In the genomic region with DNA sequence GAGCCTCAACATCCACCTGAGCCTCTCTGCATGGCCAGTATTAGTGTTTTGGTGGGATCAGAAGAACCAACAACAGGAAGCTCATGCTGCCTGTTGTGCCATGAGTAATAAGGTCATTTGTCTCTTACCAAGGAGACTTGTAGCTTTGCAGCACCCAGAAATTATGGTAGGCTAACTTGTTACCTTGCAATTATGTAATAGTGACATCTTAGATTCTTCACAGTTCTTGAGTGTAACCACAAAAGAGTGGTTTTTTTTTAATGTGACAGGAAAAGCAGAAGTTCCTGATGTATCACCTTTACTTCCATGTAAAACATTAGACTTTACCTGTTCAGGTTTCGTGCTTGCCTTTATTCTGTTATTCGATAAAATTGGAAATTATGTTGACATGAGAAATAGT, we compare ENCODE assay signal across 27 cellular contexts.
"Had no signal": no experiment of that assay in that cellular context is flagged by ENCODE, and none has a peak within 500 bp of the region (broad histone marks: within the 10 kb centered on the region; RNA-seq: fewer than 3 reads in every experiment).

No MANE protein-coding gene starts in this region.

- H3K9me3 Mint-ChIP-seq: activated CD4-positive, alpha-beta T cell treated with anti-CD3 and anti-CD28 coated beads, Interleukin-2, amount 10 ng/mL, durations not matched to agents 24 days and 14 days; activated CD8-positive, alpha-beta T cell treated with anti-CD3 and anti-CD28 coated beads for 36 hours; activated naive CD8-positive, alpha-beta T cell treated with anti-CD3 and anti-CD28 coated beads for 36 hours had no signal

- H3K4me1 Mint-ChIP-seq: activated CD4-positive, alpha-beta T cell treated with anti-CD3 and anti-CD28 coated beads, Interleukin-2, amount 10 ng/mL, durations not matched to agents 24 days and 14 days; activated T-helper 17 cell treated with anti-CD3 and anti-CD28 coated beads, Interleukin-2, amount 50 U/mL, for 72 hours had no signal

- DNase-seq: activated CD4-positive, alpha-beta T cell treated with anti-CD3 and anti-CD28 coated beads, Interleukin-2, amount 10 ng/mL, durations not matched to agents 24 days and 14 days; activated CD4-positive, alpha-beta T cell treated with anti-CD3 and anti-CD28 coated beads, Interleukin-2, amount 50 U/mL, for 4 hours; activated CD8-positive, alpha-beta T cell treated with anti-CD3 and anti-CD28 coated beads for 36 hours; activated effector memory CD4-positive, alpha-beta T cell treated with anti-CD3 and anti-CD28 coated beads, Interleukin-2, amount 50 U/mL, for 16 hours; activated naive CD4-positive, alpha-beta T cell; activated naive CD4-positive, alpha-beta T cell treated with anti-CD3 and anti-CD28 coated beads, Interleukin-2, amount 50 U/mL, for 16 hours; activated naive CD8-positive, alpha-beta T cell treated with anti-CD3 and anti-CD28 coated beads for 36 hours; activated T-cell treated with anti-CD3 and anti-CD28 coated beads, Interleukin-2, amount 50 U/mL, for 1 hour; activated T-cell treated with anti-CD3 and anti-CD28 coated beads, Interleukin-2, amount 50 U/mL, for 72 hours; amniotic stem cell; cerebellar nuclear complex; MM.1S; MV-4-11; NCI-H1092; NCI-H146; NCI-H187; NCI-H2081; NCI-H345; NCI-H526; NCI-H748 treated with DMSO at 0.1 percent for 48 hours; NK-92 treated with Interleukin-12 subunit alpha and Interleukin-12 subunit beta, amount 100 ng/mL, for 24 hours; PC-9; Right ventricle myocardium superior; SW 1271; T-helper 1 cell; T1000 had no signal

- H3K27me3 Mint-ChIP-seq: activated CD4-positive, alpha-beta T cell treated with anti-CD3 and anti-CD28 coated beads, Interleukin-2, amount 10 ng/mL, durations not matched to agents 24 days and 14 days; activated T-helper 17 cell treated with anti-CD3 and anti-CD28 coated beads, Interleukin-2, amount 50 U/mL, for 72 hours had no signal

- H3K27ac Mint-ChIP-seq: activated CD4-positive, alpha-beta T cell treated with anti-CD3 and anti-CD28 coated beads, Interleukin-2, amount 10 ng/mL, durations not matched to agents 24 days and 14 days; activated CD8-positive, alpha-beta T cell treated with anti-CD3 and anti-CD28 coated beads for 36 hours; activated naive CD8-positive, alpha-beta T cell treated with anti-CD3 and anti-CD28 coated beads for 36 hours; activated T-helper 17 cell treated with anti-CD3 and anti-CD28 coated beads, Interleukin-2, amount 50 U/mL, for 72 hours had no signal

- H3K4me3 Mint-ChIP-seq: activated CD4-positive, alpha-beta T cell treated with anti-CD3 and anti-CD28 coated beads, Interleukin-2, amount 10 ng/mL, durations not matched to agents 24 days and 14 days; activated CD8-positive, alpha-beta T cell treated with anti-CD3 and anti-CD28 coated beads for 36 hours; activated naive CD8-positive, alpha-beta T cell treated with anti-CD3 and anti-CD28 coated beads for 36 hours; activated T-cell treated with anti-CD3 and anti-CD28 coated beads, Interleukin-2, amount 50 U/mL, for 72 hours; activated T-helper 17 cell treated with anti-CD3 and anti-CD28 coated beads, Interleukin-2, amount 50 U/mL, for 72 hours had no signal

- ATAC-seq: activated CD8-positive, alpha-beta T cell treated with anti-CD3 and anti-CD28 coated beads for 36 hours; activated T-cell treated with anti-CD3 and anti-CD28 coated beads, Interleukin-2, amount 50 U/mL, for 72 hours; activated T-helper 17 cell treated with anti-CD3 and anti-CD28 coated beads, Interleukin-2, amount 50 U/mL, for 72 hours had no signal
